Comparison of ENCODE assay signal across 9 cellular contexts in genomic region chr11:45662665-45663485, GRCh38. TPM values are rescaled to one million over a fixed set of nuclear protein-coding genes. Genes with fewer than 3 reads are reported as not detected.
DNase-seq lines count a peak whose midpoint lies in the region; ATAC-seq, FAIRE-seq and TF ChIP-seq lines count a peak whose summit lies in the region.
"Had no signal": no experiment of that assay in that cellular context is flagged by ENCODE, and none has a peak within 500 bp of the region (broad histone marks: within the 10 kb centered on the region; RNA-seq: fewer than 3 reads in every experiment).

No MANE protein-coding gene starts in this region.

- H3K4me3 Mint-ChIP-seq in CD8-positive, alpha-beta memory T cell, result peak overlapping the region in 5 of 7 donors; percentile 30 to 86 (median 59)
- H3K4me3 Mint-ChIP-seq in nephron, result peak overlapping the region; percentile 68 to 82 (median 82)

- H3K4me1 ChIP-seq in CD8-positive, alpha-beta memory T cell (ENCODE audit: insufficient read depth, low read length), result peaks cover 4% of the 10 kb centered on the region
- peaks cover 54% of the 10 kb centered on the region for H3K4me1 ChIP-seq in HUES6 (ENCODE audit: control insufficient read depth, insufficient read depth, low read length)
- H3K4me1 ChIP-seq in K562 (replicated peaks in 1 of 2; ENCODE audit: control insufficient read depth in 2 of 2, insufficient read depth in 2 of 2, low read length in 2 of 2), result peaks cover 0 to 27% of the 10 kb centered on the region in 2 experiments; a peak in 2 of 5 replicates

- ATAC-seq in K562 (peak; percentile 69), GM18861 (IDR thresholded peaks at IDR 0.05; ENCODE audit: unreplicated experiment) (no peak), GM19397 (IDR thresholded peaks at IDR 0.05; ENCODE audit: unreplicated experiment) (no peak)
- ATAC-seq: body of pancreas had no signal

- no peaks in the 10 kb centered on the region for H3K9me3 ChIP-seq in CD8-positive, alpha-beta memory T cell (ENCODE audit: low read length)
- H3K9me3 ChIP-seq in HUES6 (ENCODE audit: control insufficient read depth, insufficient read depth, low read depth, low read length) (no peaks in the 10 kb centered on the region), K562 (replicated peaks; ENCODE audit: control insufficient read depth, insufficient read depth, low read depth, low read length) (no peaks in the 10 kb centered on the region)
- H3K9me3 ChIP-seq: body of pancreas had no signal

- H4K20me1 ChIP-seq in K562 (replicated peaks; ENCODE audit: control insufficient read depth, insufficient read depth, low read length), result peaks cover 5% of the 10 kb centered on the region; the same call in 1 of the 2 replicates

- TF ChIP-seq CTCF in K562 (IDR thresholded peaks at IDR 0.05 in 2 of 3, conservative IDR thresholded peaks at IDR 0.05 in 1 of 3; ENCODE audit: insufficient read depth in 2 of 3, low read depth in 1 of 3, low read length in 3 of 3) (no peak), nephron (IDR thresholded peaks at IDR 0.05; ENCODE audit: unreplicated experiment in 3 of 3) (no peak)

- peaks cover 47 to 69% of the 10 kb centered on the region in 2 donors for H3K27me3 Mint-ChIP-seq in CD8-positive, alpha-beta memory T cell
- peaks cover 54% of the 10 kb centered on the region for H3K27me3 Mint-ChIP-seq in nephron (ENCODE audit: low read depth)

- no peaks in the 10 kb centered on the region for H3K9me1 ChIP-seq in K562 (ENCODE audit: control insufficient read depth, insufficient read depth, low read length)

- FAIRE-seq in K562 (lab: Jason Lieb, UNC), result peak; percentile 55

- no peak overlapping the region for H3K27ac ChIP-seq in CD8-positive, alpha-beta memory T cell (ENCODE audit: low read depth, low read length)
- H3K27ac ChIP-seq in HUES6 (ENCODE audit: low read depth, low read length), result no peak overlapping the region
- no peak overlapping the region for H3K27ac ChIP-seq in K562 (ENCODE audit: extremely low read depth, low read depth, low read length)
- H3K27ac ChIP-seq: body of pancreas had no signal

- intact Hi-C loops in K562 (cut with micrococcal nuclease), result no loop called here

- CTCF ChIA-PET in CD8-positive, alpha-beta memory T cell (lab: Charles Lee), result interaction anchor here (1.0 kb wide), 1 partner anchor 8 kb away, joined by 5 read pairs; no protein-coding TSS in a partner anchor
- CTCF ChIA-PET in K562 (lab: Yijun Ruan, JAX; ENCODE audit: low intra/inter-chr PET ratio), result no interaction called here

- no peak for TF ChIP-seq POLR2A in K562 (conservative IDR thresholded peaks at IDR 0.05)

- no peaks in the 10 kb centered on the region for H3K79me2 ChIP-seq in K562 (ENCODE audit: control insufficient read depth, insufficient read depth, low read length)

- no peaks in the 10 kb centered on the region for H3K9me3 Mint-ChIP-seq in CD8-positive, alpha-beta memory T cell
- no peaks in the 10 kb centered on the region for H3K9me3 Mint-ChIP-seq in nephron

- H3K9ac ChIP-seq in HUES6 (ENCODE audit: low read length) (peak overlapping the region; percentile 31), K562 (ENCODE audit: insufficient read depth in 1 of 2, low read depth in 2 of 2, low read length in 2 of 2) (no peak overlapping the region)

- POLR2A ChIA-PET in CD8-positive, alpha-beta memory T cell (lab: Charles Lee), result no interaction called here
- POLR2A ChIA-PET in K562 (lab: Yijun Ruan, JAX), result interaction anchor here (0.9 kb wide), 1 partner anchor 92 kb away, joined by 3 read pairs; no protein-coding TSS in a partner anchor

- no peak overlapping the region for H2AFZ ChIP-seq in K562 (ENCODE audit: low read depth, low read length)

- no peak overlapping the region for H3K4me2 ChIP-seq in K562 (ENCODE audit: insufficient read depth, low read length)

- in situ Hi-C loops in K562 (cut with MboI), result no loop called here

- no peak overlapping the region for H3K4me3 ChIP-seq in CD8-positive, alpha-beta memory T cell (ENCODE audit: low read length)
- no peak overlapping the region; the same call in 1 of the 2 replicates for H3K4me3 ChIP-seq in HUES6 (ENCODE audit: low read depth, low read length)
- H3K4me3 ChIP-seq in K562, result no peak overlapping the region
- H3K4me3 ChIP-seq: body of pancreas had no signal

- no TSS peak for BruUV-seq in K562 (replicated peaks; lab: Mats Ljungman, UMichigan)

- H3K27me3 ChIP-seq in CD8-positive, alpha-beta memory T cell (ENCODE audit: insufficient read depth, low read length, poor library complexity, severe bottlenecking), result peaks cover 45% of the 10 kb centered on the region
- H3K27me3 ChIP-seq in HUES6 (ENCODE audit: control insufficient read depth, insufficient read depth, low read length) (peaks cover 64% of the 10 kb centered on the region), K562 (ENCODE audit: control insufficient read depth in 2 of 2, insufficient read depth in 2 of 2, low read length in 2 of 2) (peaks cover 29 to 77% of the 10 kb centered on the region in 2 experiments)

- no peaks in the 10 kb centered on the region for H3K36me3 Mint-ChIP-seq in CD8-positive, alpha-beta memory T cell
- no peaks in the 10 kb centered on the region for H3K36me3 Mint-ChIP-seq in nephron (ENCODE audit: low read depth)

- TF ChIP-seq EP300 in K562 (IDR thresholded peaks at IDR 0.05; ENCODE audit: low read length), result no peak

- 2% methylated on average over 11 of the region's 14 CpGs for WGBS in K562 (ENCODE audit: insufficient coverage, low coverage, missing lambda C conversion rate)

- no peak for DNase-seq in CD8-positive, alpha-beta memory T cell
- DNase-seq in K562 (ENCODE audit: extremely low read depth in 1 of 4, low spot score in 3 of 4) (peak; percentile 26 to 63 (median 46)), GDM1 (lab: John Stamatoyannopoulos, UW) (no peak), epidermal melanocyte (ENCODE audit: insufficient read length, low spot score) (no peak)

- H3K27ac Mint-ChIP-seq in CD8-positive, alpha-beta memory T cell, result no peak overlapping the region
- peak overlapping the region in 2 of 3 experiments; percentile 38 to 61 for H3K27ac Mint-ChIP-seq in nephron

- peaks cover 0 to 11% (median 5%) of the 10 kb centered on the region in 3 donors for H3K4me1 Mint-ChIP-seq in CD8-positive, alpha-beta memory T cell
- H3K4me1 Mint-ChIP-seq in nephron, result peaks cover 52% of the 10 kb centered on the region

- no peaks in the 10 kb centered on the region for H3K36me3 ChIP-seq in CD8-positive, alpha-beta memory T cell (ENCODE audit: insufficient read depth, low read length)
- H3K36me3 ChIP-seq in HUES6 (ENCODE audit: control insufficient read depth, insufficient read depth, low read length) (no peaks in the 10 kb centered on the region), K562 (ENCODE audit: control insufficient read depth, insufficient read depth, low read length) (no peaks in the 10 kb centered on the region)

- no peak for TF ChIP-seq RAD21 in K562 (CRISPR knock-in tag; conservative IDR thresholded peaks at IDR 0.05 in 1 of 2, IDR thresholded peaks at IDR 0.05 in 1 of 2)

TF ChIP-seq in K562, 482 proteins besides CTCF, POLR2A, EP300 and RAD21 (continues in another document):
- TF ChIP-seq RBM34 (IDR thresholded peaks at IDR 0.05; ENCODE audit: borderline replicate concordance, insufficient read depth, low read length), result no peak
- TF ChIP-seq MITF (IDR thresholded peaks at IDR 0.05), result no peak
- peak in 1 of 2 experiments; percentile 65; a peak in 1 of 4 replicates for TF ChIP-seq CSDE1 (IDR thresholded peaks at IDR 0.05)
- TF ChIP-seq NFE2 (IDR thresholded peaks at IDR 0.05; ENCODE audit: low read depth), result peak; percentile 77
- 0 out of 2 replicates have a peak, but pooled peaks have one; percentile 33 for TF ChIP-seq MAFG (tag; conservative IDR thresholded peaks at IDR 0.05)
- peak; percentile 46; the same call in 1 of the 2 replicates for TF ChIP-seq C11orf30 (IDR thresholded peaks at IDR 0.05; ENCODE audit: low read depth)
- TF ChIP-seq BRCA1 (IDR thresholded peaks at IDR 0.05), result no peak
- no peak for TF ChIP-seq BRCA1 (CRISPR knock-in tag; IDR thresholded peaks at IDR 0.05)
- TF ChIP-seq ZNF76 (CRISPR knock-in tag; IDR thresholded peaks at IDR 0.05; ENCODE audit: borderline replicate concordance), result no peak
- TF ChIP-seq RFX1 (IDR thresholded peaks at IDR 0.05), result peak; percentile 96
- no peak for TF ChIP-seq NCOA2 (IDR thresholded peaks at IDR 0.05; ENCODE audit: partially characterized antibody in 2 of 2)

RNA-seq across cellular contexts. Expression of gene CHST1, which starts 2.5 kb away (rescaled TPM):
- total RNA-seq in CD8-positive, alpha-beta memory T cell, result under 1 TPM; 0.80 to 0.94 TPM
- polyA plus RNA-seq in CD8-positive, alpha-beta memory T cell, result not detected
- not detected in 2 replicates for total RNA-seq in K562 (2011; cell fraction: chromatin; rRNA removed; ENCODE audit: low replicate concordance)
- total RNA-seq in K562 (2011; cell fraction: nucleolus; rRNA removed), result not detected in 2 replicates
- not detected in 2 replicates for total RNA-seq in K562 (2011; cell fraction: nucleoplasm; rRNA removed)
- total RNA-seq in K562 (2014; rRNA removed) (not detected in 2 replicates), K562 (2014; rRNA removed; fragmentation: Illumina TruSeq; extraction: Trizol) (not detected in 2 replicates), K562 (2015; rRNA removed; fragmentation: Illumina TruSeq; extraction: Trizol) (0.18 TPM in 1 of 2 replicates, not detected in the other), K562 (2021) (0.18 TPM in 1 of 2 replicates, not detected in the other)
- polyA plus RNA-seq in K562 (2011; rRNA removed) (0.04 TPM in 1 of 2 replicates, not detected in the other), K562 (2014; fragmentation: Illumina TruSeq; extraction: Trizol) (not detected in 2 replicates), K562 (2014; fragmentation: Nextera tagmentation; extraction: Ambion mirVana) (under 1 TPM; 0.14 to 0.32 TPM), K562 (2014; rRNA removed) (0.08 TPM in 1 of 2 replicates, not detected in the other)
- not detected in 2 replicates for polyA plus RNA-seq in K562 (2011; cell fraction: cytosol; rRNA removed)
- polyA plus RNA-seq in K562 (2011; cell fraction: nucleus; rRNA removed), result 0.17 TPM in 1 of 2 replicates, not detected in the other
- polyA plus RNA-seq in K562 (2012), result 0.04 and 0.08 TPM in 2 replicates
- not detected in 2 replicates for polyA minus RNA-seq in K562 (2011; rRNA and poly(A)+ RNA removed)
- not detected in 2 replicates for polyA minus RNA-seq in K562 (2011; cell fraction: cytosol; rRNA and poly(A)+ RNA removed)
- not detected in 2 replicates for polyA minus RNA-seq in K562 (2011; cell fraction: nucleus; rRNA and poly(A)+ RNA removed)

Comparison
In these comparisons a context has a peak if more than half of its experiments do, and no peak if none do; other contexts are left out.
1. DNase-seq: peak in K562 (4 of 4); none in CD8-positive, alpha-beta memory T cell (0 of 5), GDM1 (single experiment) and epidermal melanocyte (single experiment).
2. H3K27ac Mint-ChIP-seq: peak in nephron (2 of 3); none in CD8-positive, alpha-beta memory T cell (0 of 8).